18 cellular contexts compared by ENCODE assay signal in genomic region chr9:87359958-87360601, GRCh38.
"Had no signal": no experiment of that assay in that cellular context is flagged by ENCODE, and none has a peak within 500 bp of the region (broad histone marks: within the 10 kb centered on the region; RNA-seq: fewer than 3 reads in every experiment).

No MANE protein-coding gene starts in this region.

- DNase-seq: cerebellar nuclear complex; effector memory CD8-positive, alpha-beta T cell; foreskin keratinocyte; immature natural killer cell; left ventricle myocardium inferior; mesenchymal stem cell; midbrain; naive thymus-derived CD4-positive, alpha-beta T cell; ovary; right cardiac atrium; stimulated activated CD4-positive, alpha-beta T cell treated with anti-CD3 and anti-CD28 coated beads, Interleukin-4, amount 100 ng/mL, for 1 hour; stimulated activated CD8-positive, alpha-beta memory T cell treated with anti-CD3 and anti-CD28 coated beads, Interleukin-4, amount 100 ng/mL, for 48 hours; testis had no signal

- H3K36me3 ChIP-seq: left ventricle myocardium inferior, ovary, tibial nerve had no signal

- ATAC-seq: effector memory CD8-positive, alpha-beta T cell; foreskin keratinocyte; naive thymus-derived CD4-positive, alpha-beta T cell; right cardiac atrium; stimulated activated effector memory CD8-positive, alpha-beta T cell treated with anti-CD3 and anti-CD28 coated beads, Interleukin-12 subunit alpha, Interleukin-12 subunit beta, amount 100 ng/mL, for 72 hours had no signal

- H3K4me3 ChIP-seq: left ventricle myocardium inferior, lung, ovary, testis, tibial nerve had no signal

- FAIRE-seq: colon, keratinocyte had no signal

- H3K27me3 ChIP-seq: foreskin keratinocyte, ovary, testis, tibial nerve had no signal

- H3K27ac ChIP-seq: foreskin keratinocyte, left ventricle myocardium inferior, ovary, testis, tibial nerve had no signal

- H3K9me3 ChIP-seq: ovary, testis had no signal

- H3K4me1 ChIP-seq: left ventricle myocardium inferior, testis, tibial nerve had no signal
